ENCODE assay signal across 1 cellular context in the genomic region with DNA sequence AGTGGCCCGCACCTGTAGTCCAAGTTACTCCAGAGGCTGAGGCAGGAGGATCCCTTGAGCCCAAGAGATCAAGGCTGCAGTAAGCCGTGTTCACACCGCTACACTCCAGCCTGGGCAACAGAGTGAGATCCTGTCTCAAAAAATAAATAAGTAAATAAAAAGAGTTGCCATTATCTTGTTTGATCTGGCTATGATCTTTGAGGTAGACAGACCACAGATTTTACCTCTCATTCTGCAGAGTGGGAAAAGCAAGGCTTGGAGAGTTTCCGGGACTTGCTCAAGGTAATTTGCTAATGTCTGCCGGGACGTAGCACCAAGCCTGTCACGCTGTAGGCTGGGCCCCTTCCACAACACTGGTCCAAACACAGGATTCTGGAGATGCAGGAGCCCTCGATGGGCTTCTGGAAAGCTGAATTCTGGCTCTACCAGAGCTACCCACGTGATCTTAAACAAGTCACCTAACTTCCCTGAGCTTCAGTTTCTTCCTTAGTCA.
A peak's percentile ranks its signal among the peaks of the same experiment; 100 is the strongest.
TF ChIP-seq lines count a peak whose summit lies in the region.

No MANE protein-coding gene starts in this region.

TF ChIP-seq in K562, 482 proteins besides CTCF, POLR2A, EP300 and RAD21:
- TF ChIP-seq, protein P1, sequence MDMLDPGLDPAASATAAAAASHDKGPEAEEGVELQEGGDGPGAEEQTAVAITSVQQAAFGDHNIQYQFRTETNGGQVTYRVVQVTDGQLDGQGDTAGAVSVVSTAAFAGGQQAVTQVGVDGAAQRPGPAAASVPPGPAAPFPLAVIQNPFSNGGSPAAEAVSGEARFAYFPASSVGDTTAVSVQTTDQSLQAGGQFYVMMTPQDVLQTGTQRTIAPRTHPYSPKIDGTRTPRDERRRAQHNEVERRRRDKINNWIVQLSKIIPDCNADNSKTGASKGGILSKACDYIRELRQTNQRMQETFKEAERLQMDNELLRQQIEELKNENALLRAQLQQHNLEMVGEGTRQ (CRISPR knock-in tag; IDR thresholded peaks at IDR 0.05), result 0 out of 2 replicates have a peak, but pooled peaks have one; percentile 26
- TF ChIP-seq, protein P2, sequence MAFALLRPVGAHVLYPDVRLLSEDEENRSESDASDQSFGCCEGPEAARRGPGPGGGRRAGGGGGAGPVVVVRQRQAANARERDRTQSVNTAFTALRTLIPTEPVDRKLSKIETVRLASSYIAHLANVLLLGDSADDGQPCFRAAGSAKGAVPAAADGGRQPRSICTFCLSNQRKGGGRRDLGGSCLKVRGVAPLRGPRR (CRISPR knock-in tag; IDR thresholded peaks at IDR 0.05), result no peak
- no peak for TF ChIP-seq RB1 (IDR thresholded peaks at IDR 0.05; ENCODE audit: low read depth)
- TF ChIP-seq, protein P3, sequence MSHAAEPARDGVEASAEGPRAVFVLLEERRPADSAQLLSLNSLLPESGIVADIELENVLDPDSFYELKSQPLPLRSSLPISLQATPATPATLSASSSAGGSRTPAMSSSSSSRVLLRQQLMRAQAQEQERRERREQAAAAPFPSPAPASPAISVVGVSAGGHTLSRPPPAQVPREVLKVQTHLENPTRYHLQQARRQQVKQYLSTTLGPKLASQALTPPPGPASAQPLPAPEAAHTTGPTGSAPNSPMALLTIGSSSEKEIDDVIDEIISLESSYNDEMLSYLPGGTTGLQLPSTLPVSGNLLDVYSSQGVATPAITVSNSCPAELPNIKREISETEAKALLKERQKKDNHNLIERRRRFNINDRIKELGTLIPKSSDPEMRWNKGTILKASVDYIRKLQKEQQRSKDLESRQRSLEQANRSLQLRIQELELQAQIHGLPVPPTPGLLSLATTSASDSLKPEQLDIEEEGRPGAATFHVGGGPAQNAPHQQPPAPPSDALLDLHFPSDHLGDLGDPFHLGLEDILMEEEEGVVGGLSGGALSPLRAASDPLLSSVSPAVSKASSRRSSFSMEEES (CRISPR knock-in tag; IDR thresholded peaks at IDR 0.05), result peak; percentile 38
